ENCODE assay signal across 1 cellular context in genomic region chr12:57430931-57431566, GRCh38.
TF ChIP-seq lines count a peak whose summit lies in the region.

Gene R3HDM2, minus strand, starts transcription at chr12:57431043. Its CDS starts 120,615 bp downstream, at chr12:57310428.

TF ChIP-seq in K562, 482 proteins besides CTCF, POLR2A, EP300 and RAD21 (continued from another document and continues in another):
- TF ChIP-seq ZNF592 (IDR thresholded peaks at IDR 0.05) (peak; percentile 71), ZBTB34 (CRISPR knock-in tag; IDR thresholded peaks at IDR 0.05) (no peak), ZNF507 (tag; conservative IDR thresholded peaks at IDR 0.05) (no peak), ZNF24 (IDR thresholded peaks at IDR 0.05) (no peak), EP400 (IDR thresholded peaks at IDR 0.05) (peak; percentile 89), HMG20A (CRISPR knock-in tag; conservative IDR thresholded peaks at IDR 0.05) (no peak), SIN3A (IDR thresholded peaks at IDR 0.05; ENCODE audit: borderline replicate concordance in 2 of 2, control insufficient read depth in 1 of 2, low read depth in 2 of 2, low read length in 2 of 2) (peak in 1 of 2 experiments; percentile 43; a peak in 2 of 4 replicates), LARP7 (IDR thresholded peaks at IDR 0.05) (no peak), ZNF239 (CRISPR knock-in tag; IDR thresholded peaks at IDR 0.05) (0 out of 2 replicates have a peak, but pooled peaks have one; percentile 7), NFATC3 (IDR thresholded peaks at IDR 0.05) (no peak), TAL1 (IDR thresholded peaks at IDR 0.05) (no peak), BHLHE40 (IDR thresholded peaks at IDR 0.05; ENCODE audit: low read length) (peak; percentile 88), ZNF77 (CRISPR knock-in tag; IDR thresholded peaks at IDR 0.05) (no peak), DACH1 (IDR thresholded peaks at IDR 0.05; ENCODE audit: partially characterized antibody) (no peak), PHF8 (IDR thresholded peaks at IDR 0.05; ENCODE audit: borderline replicate concordance, low read length) (peak; percentile 51; the same call in 1 of the 2 replicates), E2F6 (IDR thresholded peaks at IDR 0.05; ENCODE audit: borderline replicate concordance in 1 of 2, extremely low read depth in 1 of 2, insufficient read depth in 1 of 2, insufficient read length in 1 of 2, low read depth in 1 of 2, low read length in 1 of 2, poor library complexity in 1 of 2, severe bottlenecking in 1 of 2) (peak; percentile 98 to 99), ZNF655 (CRISPR knock-in tag; IDR thresholded peaks at IDR 0.05) (no peak), ERF (CRISPR knock-in tag; IDR thresholded peaks at IDR 0.05) (0 out of 2 replicates have a peak, but pooled peaks have one; percentile 70), ZNF445 (CRISPR knock-in tag; IDR thresholded peaks at IDR 0.05; ENCODE audit: low read depth) (0 out of 2 replicates have a peak, but pooled peaks have one; percentile 33), CREB1 (IDR thresholded peaks at IDR 0.05) (peak; percentile 94), CREB1 (CRISPR knock-in tag; IDR thresholded peaks at IDR 0.05) (peak; percentile 93), ZNF408 (CRISPR knock-in tag; IDR thresholded peaks at IDR 0.05; ENCODE audit: low read depth) (no peak), PTTG1 (tag; IDR thresholded peaks at IDR 0.05; ENCODE audit: low read depth) (no peak), KAT7 (CRISPR knock-in tag; IDR thresholded peaks at IDR 0.05; ENCODE audit: borderline replicate concordance) (peak; percentile 65; the same call in 1 of the 2 replicates), CBX3 (IDR thresholded peaks at IDR 0.05; ENCODE audit: borderline replicate concordance in 1 of 2, low read length in 2 of 2) (peak in 1 of 2 experiments; percentile 84; a peak in 2 of 3 replicates), ARHGAP35 (IDR thresholded peaks at IDR 0.05; ENCODE audit: partially characterized antibody) (no peak), POLR2AphosphoS5 (IDR thresholded peaks at IDR 0.05; ENCODE audit: control insufficient read depth, insufficient read depth, low read depth, low read length) (peak; percentile 88), ZNF165 (CRISPR knock-in tag; IDR thresholded peaks at IDR 0.05; ENCODE audit: borderline replicate concordance) (no peak), ZNF134 (CRISPR knock-in tag; conservative IDR thresholded peaks at IDR 0.05) (no peak), HINFP (tag; conservative IDR thresholded peaks at IDR 0.05; ENCODE audit: low read depth) (no peak), HDAC6 (IDR thresholded peaks at IDR 0.05; ENCODE audit: low read depth, low read length) (no peak), ZNF431 (CRISPR knock-in tag; IDR thresholded peaks at IDR 0.05) (peak; percentile 95), JUN (IDR thresholded peaks at IDR 0.05; ENCODE audit: borderline replicate concordance, low read depth, low read length) (peak; percentile 62; the same call in 1 of the 2 replicates), JUN (CRISPR knock-in tag; IDR thresholded peaks at IDR 0.05; ENCODE audit: borderline replicate concordance) (peak; percentile 82; the same call in 1 of the 2 replicates), ATF3 (IDR thresholded peaks at IDR 0.05) (no peak; the same call in 1 of the 2 replicates), ATF3 (CRISPR knock-in tag; conservative IDR thresholded peaks at IDR 0.05) (no peak), ZNF41 (CRISPR knock-in tag; conservative IDR thresholded peaks at IDR 0.05) (no peak; the same call in 1 of the 2 replicates), YBX1 (IDR thresholded peaks at IDR 0.05) (no peak), FOXM1 (IDR thresholded peaks at IDR 0.05; ENCODE audit: low read depth) (no peak), FOXM1 (CRISPR knock-in tag; IDR thresholded peaks at IDR 0.05; ENCODE audit: low read depth) (0 out of 2 replicates have a peak, but pooled peaks have one; percentile 49), ELF2 (CRISPR knock-in tag; IDR thresholded peaks at IDR 0.05) (peak; percentile 82), ZNF324 (CRISPR knock-in tag; IDR thresholded peaks at IDR 0.05) (no peak), MEF2D (tag; conservative IDR thresholded peaks at IDR 0.05; ENCODE audit: low read depth) (no peak), TEAD2 (tag; IDR thresholded peaks at IDR 0.05) (no peak), MITF (IDR thresholded peaks at IDR 0.05) (no peak), EHMT2 (IDR thresholded peaks at IDR 0.05) (no peak), ATF4 (CRISPR knock-in tag; IDR thresholded peaks at IDR 0.05) (no peak), ZKSCAN8 (CRISPR knock-in tag; IDR thresholded peaks at IDR 0.05) (no peak), HMGXB4 (CRISPR knock-in tag; IDR thresholded peaks at IDR 0.05) (peak; percentile 81; the same call in 1 of the 2 replicates), PYGO2 (tag; IDR thresholded peaks at IDR 0.05) (no peak), NONO (IDR thresholded peaks at IDR 0.05; ENCODE audit: low read depth in 2 of 2, low read length in 1 of 2) (no peak), ILF3 (IDR thresholded peaks at IDR 0.05; ENCODE audit: borderline replicate concordance) (no peak)
